ENCODE assay signal across 9 cellular contexts in genomic region chrX:70456256-70456655, GRCh38. TPM values are rescaled to one million over a fixed set of nuclear protein-coding genes. Genes with fewer than 3 reads are reported as not detected.
DNase-seq lines count a peak whose midpoint lies in the region; ATAC-seq and TF ChIP-seq lines count a peak whose summit lies in the region.
"Had no signal": no experiment of that assay in that cellular context is flagged by ENCODE, and none has a peak within 500 bp of the region (broad histone marks: within the 10 kb centered on the region; RNA-seq: fewer than 3 reads in every experiment).

No MANE protein-coding gene starts in this region.

- H3K27me3 ChIP-seq in A673 (replicated peaks; ENCODE audit: insufficient read depth, low read depth, low read length, poor library complexity) = no peaks in the 10 kb centered on the region
- no peaks in the 10 kb centered on the region for H3K27me3 ChIP-seq in kidney epithelial cell (ENCODE audit: control insufficient read depth, insufficient read depth, low read length)
- H3K27me3 ChIP-seq: SJSA1 had no signal

- ATAC-seq in GM21717 (IDR thresholded peaks at IDR 0.05; ENCODE audit: unreplicated experiment) = peak; percentile 29
- ATAC-seq in activated CD8-positive, alpha-beta T cell treated with anti-CD3 and anti-CD28 coated beads for 36 hours = peak; percentile 4
- ATAC-seq in HG03159 (IDR thresholded peaks at IDR 0.05; ENCODE audit: unreplicated experiment) = no peak

- no peak overlapping the region for H3K27ac ChIP-seq in A673 (ENCODE audit: low read depth, low read length, poor library complexity, severe bottlenecking)
- H3K27ac ChIP-seq: SJSA1 had no signal

- H3K36me3 ChIP-seq in A673 (ENCODE audit: insufficient read depth, low read length, poor library complexity, severe bottlenecking) = peaks cover 5% of the 10 kb centered on the region
- H3K36me3 ChIP-seq in kidney epithelial cell (ENCODE audit: control insufficient read depth, insufficient read depth, low read length) = no peaks in the 10 kb centered on the region
- H3K36me3 ChIP-seq: SJSA1 had no signal

- peak overlapping the region; percentile 82 for H3K4me3 Mint-ChIP-seq in activated CD8-positive, alpha-beta T cell treated with anti-CD3 and anti-CD28 coated beads for 36 hours

- DNase-seq in A673 (ENCODE audit: low spot score) = no peak
- DNase-seq in activated CD8-positive, alpha-beta T cell treated with anti-CD3 and anti-CD28 coated beads for 36 hours = peak; percentile 12
- DNase-seq in kidney epithelial cell (ENCODE audit: low read depth) = no peak
- no peak for DNase-seq in NCI-H526 (lab: John Stamatoyannopoulos, UW)
- no peak for DNase-seq in dermis blood vessel endothelial cell
- DNase-seq in DMS79 (lab: John Stamatoyannopoulos, UW) = no peak

- no TSS peak for BruUV-seq in A673 (replicated peaks; lab: Mats Ljungman, UMichigan)

- peaks cover 40% of the 10 kb centered on the region for H3K4me1 Mint-ChIP-seq in activated CD8-positive, alpha-beta T cell treated with anti-CD3 and anti-CD28 coated beads for 36 hours (ENCODE audit: low read depth)

- no peak for TF ChIP-seq CTCF in A673 (conservative IDR thresholded peaks at IDR 0.05; ENCODE audit: low read depth, low read length)
- no peak for TF ChIP-seq CTCF in activated CD8-positive, alpha-beta T cell treated with anti-CD3 and anti-CD28 coated beads for 36 hours (IDR thresholded peaks at IDR 0.05)
- no peak for TF ChIP-seq CTCF in kidney epithelial cell (IDR thresholded peaks at IDR 0.05; ENCODE audit: insufficient read depth, low read length, poor library complexity, severe bottlenecking)

- intact Hi-C loops in A673 (cut with micrococcal nuclease; ENCODE audit: unreplicated experiment) = no loop called here
- intact Hi-C loops in activated CD8-positive, alpha-beta T cell treated with anti-CD3 and anti-CD28 coated beads for 36 hours (cut with micrococcal nuclease) = no loop called here

- H3K27me3 Mint-ChIP-seq in activated CD8-positive, alpha-beta T cell treated with anti-CD3 and anti-CD28 coated beads for 36 hours = no peaks in the 10 kb centered on the region

- no peaks in the 10 kb centered on the region for H3K9me3 ChIP-seq in A673 (ENCODE audit: low read depth, low read length, poor library complexity, severe bottlenecking)
- H3K9me3 ChIP-seq: SJSA1 had no signal

- peak overlapping the region; percentile 86 for H3K27ac Mint-ChIP-seq in activated CD8-positive, alpha-beta T cell treated with anti-CD3 and anti-CD28 coated beads for 36 hours

- H3K4me3 ChIP-seq in A673 (ENCODE audit: low read depth, low read length, poor library complexity, severe bottlenecking) = peak overlapping the region; percentile 53
- H3K4me3 ChIP-seq in kidney epithelial cell (ENCODE audit: low read depth, low read length) = peak overlapping the region; percentile 61

- POLR2A ChIA-PET in A673 (lab: Charles Lee; ENCODE audit: low non-redundant PET) = no interaction called here
- POLR2A ChIA-PET in activated CD8-positive, alpha-beta T cell treated with anti-CD3 and anti-CD28 coated beads for 36 hours (lab: Charles Lee) = interaction anchor here (0.7 to 1.5 kb wide), 5 partner anchors 12 to 101 kb away, joined by 3 to 4 read pairs (median 3); partner anchors contain the start of gene DLG3

- no peaks in the 10 kb centered on the region for H3K4me1 ChIP-seq in A673 (ENCODE audit: insufficient read depth, low read length, poor library complexity, severe bottlenecking)

- no peaks in the 10 kb centered on the region for H3K9me3 Mint-ChIP-seq in activated CD8-positive, alpha-beta T cell treated with anti-CD3 and anti-CD28 coated beads for 36 hours

- H3K36me3 Mint-ChIP-seq in activated CD8-positive, alpha-beta T cell treated with anti-CD3 and anti-CD28 coated beads for 36 hours (ENCODE audit: low read depth) = peaks cover 12% of the 10 kb centered on the region

- CTCF ChIA-PET in A673 (lab: Charles Lee) = no interaction called here
- CTCF ChIA-PET in activated CD8-positive, alpha-beta T cell treated with anti-CD3 and anti-CD28 coated beads for 36 hours (lab: Charles Lee) = interaction anchor here (0.9 to 2.1 kb wide), 3 partner anchors 165 to 514 kb away, joined by 3 to 8 read pairs (median 3); no protein-coding TSS in a partner anchor

RNA-seq across cellular contexts. Expression of gene DLG3, which starts 11.6 kb away (rescaled TPM):
- total RNA-seq in A673 (2021) = 32.8 and 34.0 TPM in 2 replicates
- 10 to 100 TPM; 24.8 to 27.3 TPM for total RNA-seq in activated CD8-positive, alpha-beta T cell treated with anti-CD3 and anti-CD28 coated beads for 36 hours
- total RNA-seq in kidney epithelial cell = 35.5 and 37.6 TPM in 2 replicates
- 0.88 and 1.7 TPM in 2 replicates for total RNA-seq in dermis blood vessel endothelial cell

RNA-seq across cellular contexts. Expression of gene GDPD2, which starts 33.1 kb away (rescaled TPM):
- total RNA-seq in A673 (2021) = 0.68 and 0.84 TPM in 2 replicates
- total RNA-seq in activated CD8-positive, alpha-beta T cell treated with anti-CD3 and anti-CD28 coated beads for 36 hours = not detected
- 0.07 TPM in 1 of 2 replicates, not detected in the other for total RNA-seq in kidney epithelial cell
- 0.17 TPM in 1 of 2 replicates, not detected in the other for total RNA-seq in dermis blood vessel endothelial cell
